Comparison of ENCODE assay signal across 8 cellular contexts in the genomic region with DNA sequence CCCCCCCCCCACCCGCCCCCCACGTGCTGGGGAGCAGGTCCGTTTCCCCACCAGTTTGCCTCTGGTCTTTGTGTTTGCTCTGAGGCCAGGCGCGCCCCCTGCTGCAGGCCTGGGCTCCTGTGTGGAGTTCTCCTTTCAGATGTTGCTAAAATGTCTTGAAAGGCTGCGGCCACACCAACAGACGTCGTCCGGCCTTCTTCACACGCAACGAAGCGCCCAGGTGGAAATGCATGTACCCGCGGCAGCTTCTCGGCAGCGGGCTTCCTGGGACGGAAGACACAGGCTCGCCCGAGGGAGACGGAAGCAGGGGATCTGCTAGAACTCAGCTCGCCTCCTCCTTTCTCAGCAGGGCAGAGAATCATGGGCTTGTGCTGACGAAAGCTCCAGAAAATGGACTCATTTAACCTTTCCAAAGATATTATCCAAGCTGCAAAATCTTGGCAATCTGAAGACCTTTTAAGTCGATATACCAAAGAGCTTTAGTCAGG.
DNase-seq lines count a peak whose midpoint lies in the region; ATAC-seq and TF ChIP-seq lines count a peak whose summit lies in the region.

No MANE protein-coding gene starts in this region.

- peak; percentile 44 for ATAC-seq in HG02571 (IDR thresholded peaks at IDR 0.05; ENCODE audit: unreplicated experiment)

- H3K4me3 ChIP-seq in fibroblast of mammary gland (ENCODE audit: control insufficient read depth, low read depth, low read length) (peak overlapping the region; percentile 36), tibial nerve (peak overlapping the region; percentile 32 to 52 (median 41))

- H3K27me3 ChIP-seq in tibial nerve, result no peaks in the 10 kb centered on the region

- no peaks in the 10 kb centered on the region for H3K9me3 ChIP-seq in tibial nerve

- peak overlapping the region; percentile 73 to 89 (median 85) for H3K27ac ChIP-seq in tibial nerve

- intact Hi-C loops in activated T-helper 1 cell treated with anti-CD3 and anti-CD28 coated beads, Interleukin-12 subunit alpha, Interleukin-12 subunit beta, Interleukin-2, Interleukin-4 antibody, amounts not matched to agents 30 ng/mL and 10 ng/mL and 1 ng/mL, durations not matched to agents 14 hours and 24 hours and 36 hours (cut with micrococcal nuclease), result loop anchor here (1.0 kb wide), 1 partner anchor 221 kb away; no protein-coding TSS in a partner anchor

- peak; percentile 70 for TF ChIP-seq CTCF in GM12874 (IDR thresholded peaks at IDR 0.05; ENCODE audit: insufficient read depth, low read depth, low read length)
- peak; percentile 61 for TF ChIP-seq CTCF in fibroblast of mammary gland (conservative IDR thresholded peaks at IDR 0.05; ENCODE audit: control insufficient read depth, insufficient read depth, low read depth, low read length)
- TF ChIP-seq CTCF in tibial nerve (IDR thresholded peaks at IDR 0.05), result peak; percentile 41 to 73 (median 66)

- H3K4me1 Mint-ChIP-seq in activated T-helper 1 cell treated with anti-CD3 and anti-CD28 coated beads, Interleukin-12 subunit alpha, Interleukin-12 subunit beta, Interleukin-2, Interleukin-4 antibody, amounts not matched to agents 30 ng/mL and 10 ng/mL and 1 ng/mL, durations not matched to agents 14 hours and 24 hours and 36 hours (ENCODE audit: low read depth), result peaks cover 12% of the 10 kb centered on the region

- H3K36me3 Mint-ChIP-seq in activated T-helper 1 cell treated with anti-CD3 and anti-CD28 coated beads, Interleukin-12 subunit alpha, Interleukin-12 subunit beta, Interleukin-2, Interleukin-4 antibody, amounts not matched to agents 30 ng/mL and 10 ng/mL and 1 ng/mL, durations not matched to agents 14 hours and 24 hours and 36 hours (ENCODE audit: low read depth), result no peaks in the 10 kb centered on the region

- DNase-seq in NCI-H146 (lab: John Stamatoyannopoulos, UW) (peak; percentile 89), fibroblast of mammary gland (ENCODE audit: low read depth) (peak; percentile 82), myocyte (ENCODE audit: low read depth) (peak; percentile 56), tibial nerve (ENCODE audit: low spot score in 2 of 2) (peak; percentile 75 to 76)
- peak; percentile 42 for DNase-seq in activated T-cell treated with anti-CD3 and anti-CD28 coated beads, Interleukin-2, amount 50 U/mL, for 1 hour
- no peak for DNase-seq in activated T-helper 1 cell treated with anti-CD3 and anti-CD28 coated beads, Interleukin-12 subunit alpha, Interleukin-12 subunit beta, Interleukin-2, Interleukin-4 antibody, amounts not matched to agents 30 ng/mL and 10 ng/mL and 1 ng/mL, durations not matched to agents 14 hours and 24 hours and 36 hours (ENCODE audit: low spot score)

- peaks cover 0 to 44% (median 15%) of the 10 kb centered on the region in 4 donors for H3K4me1 ChIP-seq in tibial nerve

- H3K4me3 Mint-ChIP-seq in activated T-helper 1 cell treated with anti-CD3 and anti-CD28 coated beads, Interleukin-12 subunit alpha, Interleukin-12 subunit beta, Interleukin-2, Interleukin-4 antibody, amounts not matched to agents 30 ng/mL and 10 ng/mL and 1 ng/mL, durations not matched to agents 14 hours and 24 hours and 36 hours, result no peak overlapping the region

- no peaks in the 10 kb centered on the region for H3K36me3 ChIP-seq in tibial nerve

- H3K27me3 Mint-ChIP-seq in activated T-helper 1 cell treated with anti-CD3 and anti-CD28 coated beads, Interleukin-12 subunit alpha, Interleukin-12 subunit beta, Interleukin-2, Interleukin-4 antibody, amounts not matched to agents 30 ng/mL and 10 ng/mL and 1 ng/mL, durations not matched to agents 14 hours and 24 hours and 36 hours (ENCODE audit: insufficient read depth), result peaks cover 23% of the 10 kb centered on the region

- no peak overlapping the region for H3K27ac Mint-ChIP-seq in activated T-helper 1 cell treated with anti-CD3 and anti-CD28 coated beads, Interleukin-12 subunit alpha, Interleukin-12 subunit beta, Interleukin-2, Interleukin-4 antibody, amounts not matched to agents 30 ng/mL and 10 ng/mL and 1 ng/mL, durations not matched to agents 14 hours and 24 hours and 36 hours

- WGBS in tibial nerve, 2 donors, result 5 to 11% methylated on average over 10 to 23 of the region's 23 CpGs

- no peaks in the 10 kb centered on the region for H3K9me3 Mint-ChIP-seq in activated T-helper 1 cell treated with anti-CD3 and anti-CD28 coated beads, Interleukin-12 subunit alpha, Interleukin-12 subunit beta, Interleukin-2, Interleukin-4 antibody, amounts not matched to agents 30 ng/mL and 10 ng/mL and 1 ng/mL, durations not matched to agents 14 hours and 24 hours and 36 hours

- TF ChIP-seq POLR2A in tibial nerve (IDR thresholded peaks at IDR 0.05), result no peak

- TF ChIP-seq EP300 in tibial nerve (IDR thresholded peaks at IDR 0.05), result peak in 1 of 2 donors; percentile 36
